Comparison of ENCODE assay signal across 20 cellular contexts in the genomic region with DNA sequence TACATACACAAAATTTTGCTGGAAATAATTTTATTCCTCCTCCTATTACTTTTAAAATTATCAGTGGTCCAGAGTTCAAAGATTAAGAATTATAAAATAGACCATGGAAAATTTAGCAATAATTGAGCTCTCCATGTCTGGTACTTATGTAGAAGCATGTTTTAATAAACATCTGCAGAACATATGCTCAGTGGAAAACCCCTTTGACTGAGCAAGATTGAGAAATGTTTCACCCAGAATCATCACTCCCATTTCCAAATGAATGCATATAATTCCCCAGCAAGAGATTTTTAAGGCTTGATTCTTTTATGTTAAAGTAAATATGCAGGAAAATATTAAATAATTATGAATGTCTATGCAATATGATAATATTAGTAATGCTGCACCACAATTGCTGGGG. TPM values are rescaled to one million over a fixed set of nuclear protein-coding genes. Genes with fewer than 3 reads are reported as not detected.
DNase-seq lines count a peak whose midpoint lies in the region; TF ChIP-seq lines count a peak whose summit lies in the region.
"Had no signal": no experiment of that assay in that cellular context is flagged by ENCODE, and none has a peak within 500 bp of the region (broad histone marks: within the 10 kb centered on the region; RNA-seq: fewer than 3 reads in every experiment).

No MANE protein-coding gene starts in this region.

- peaks cover 18% of the 10 kb centered on the region for H3K4me1 ChIP-seq in GM23248 (ENCODE audit: insufficient read depth)

- peaks cover 20% of the 10 kb centered on the region for H3F3A ChIP-seq in GM23248 (ENCODE audit: insufficient read depth)

- no peak overlapping the region for H3K4me2 ChIP-seq in GM23248 (ENCODE audit: unreplicated experiment)

- TF ChIP-seq CTCF in CD14-positive monocyte (IDR thresholded peaks at IDR 0.05) (no peak), HFFc6 (IDR thresholded peaks at IDR 0.05) (no peak)

- no peak overlapping the region for H3K27ac ChIP-seq in GM23248
- H3K27ac ChIP-seq: C4-2B had no signal

- H3K4me3 ChIP-seq in GM23248: no peak overlapping the region

- H3K36me3 ChIP-seq in GM23248 (ENCODE audit: low read depth): no peaks in the 10 kb centered on the region

- in situ Hi-C loops in GM23248 (cut with MboI): no loop called here

- no peaks in the 10 kb centered on the region for H3K9me2 ChIP-seq in GM23248 (ENCODE audit: insufficient read depth)

- peaks cover 61% of the 10 kb centered on the region for H3K4me1 Mint-ChIP-seq in CD14-positive monocyte
- H3K4me1 Mint-ChIP-seq in immature natural killer cell: peaks cover 3 to 9% of the 10 kb centered on the region in 2 donors
- H3K4me1 Mint-ChIP-seq in HFFc6 (ENCODE audit: low read depth): peaks cover 25% of the 10 kb centered on the region

- H3K27ac Mint-ChIP-seq in CD14-positive monocyte (peak overlapping the region in 6 of 7 donors; percentile 16 to 98 (median 96)), immature natural killer cell (no peak overlapping the region), HFFc6 (no peak overlapping the region)

- H3K27me3 ChIP-seq in GM23248 (replicated peaks; ENCODE audit: insufficient read depth): no peaks in the 10 kb centered on the region

- H2AFZ ChIP-seq in GM23248: no peak overlapping the region

- no peaks in the 10 kb centered on the region for H3K9me3 ChIP-seq in GM23248 (ENCODE audit: low read depth)

- no peak overlapping the region for H3K4me3 Mint-ChIP-seq in CD14-positive monocyte
- no peak overlapping the region for H3K4me3 Mint-ChIP-seq in immature natural killer cell
- no peak overlapping the region for H3K4me3 Mint-ChIP-seq in HFFc6
- H3K4me3 Mint-ChIP-seq: H9 had no signal

- H3K36me3 Mint-ChIP-seq in CD14-positive monocyte: no peaks in the 10 kb centered on the region
- no peaks in the 10 kb centered on the region for H3K36me3 Mint-ChIP-seq in immature natural killer cell
- H3K36me3 Mint-ChIP-seq in HFFc6 (ENCODE audit: low read depth): no peaks in the 10 kb centered on the region

- H4K20me1 ChIP-seq in GM23248 (ENCODE audit: insufficient read depth): no peaks in the 10 kb centered on the region

- H3K27me3 Mint-ChIP-seq in CD14-positive monocyte (ENCODE audit: low read depth in 3 of 3): no peaks in the 10 kb centered on the region
- H3K27me3 Mint-ChIP-seq in immature natural killer cell (ENCODE audit: low read depth in 3 of 3): peaks cover 2 to 3% (median 2%) of the 10 kb centered on the region in 3 donors
- H3K27me3 Mint-ChIP-seq in HFFc6 (ENCODE audit: insufficient read depth): peaks cover 2% of the 10 kb centered on the region; the same call in 1 of the 2 replicates

- DNase-seq in CD14-positive monocyte (ENCODE audit: low spot score): no peak
- peak; percentile 24 for DNase-seq in GM23248
- peak; percentile 34 for DNase-seq in RPMI7951 (ENCODE audit: low read depth)
- DNase-seq in fibroblast of peridontal ligament (ENCODE audit: extremely low read depth): peak; percentile 71
- no peak for DNase-seq in NCI-H2081 (lab: John Stamatoyannopoulos, UW)
- DNase-seq in NCI-H2029 (lab: John Stamatoyannopoulos, UW): no peak
- DNase-seq in immature natural killer cell: no peak
- DNase-seq in HFFc6: no peak
- DNase-seq: Calu3, H9, KG1, MM.1S, NCI-H1105 treated with DMSO at 0.1 percent for 48 hours, NCI-H187, NCI-H2171, NCI-H510A, SIG-M5, SW 1271 had no signal

- H3K79me2 ChIP-seq in GM23248 (ENCODE audit: insufficient read depth): no peaks in the 10 kb centered on the region

- peaks cover 0 to 3% (median 2%) of the 10 kb centered on the region in 7 donors for H3K9me3 Mint-ChIP-seq in CD14-positive monocyte
- H3K9me3 Mint-ChIP-seq in immature natural killer cell: no peaks in the 10 kb centered on the region
- H3K9me3 Mint-ChIP-seq in HFFc6: no peaks in the 10 kb centered on the region
- H3K9me3 Mint-ChIP-seq: H9 had no signal

- intact Hi-C loops in CD14-positive monocyte (cut with micrococcal nuclease): no loop called here

- no peak overlapping the region for H3K9ac ChIP-seq in GM23248

RNA-seq across cellular contexts. Expression of a gene that starts 45.8 kb away (rescaled TPM):
- polyA plus RNA-seq in CD14-positive monocyte (100 to 1,000 TPM in 1 of 2 donors, 10 to 100 TPM in 1; 89.0 to 104 TPM), GM23248 (2016; fragmentation: Nextera tagmentation; extraction: Ambion mirVana) (32.5 and 32.9 TPM in 2 replicates), immature natural killer cell (100 to 1,000 TPM; 235 to 402 (median 325) TPM)
- total RNA-seq in GM23248 (2014; rRNA removed; shearing (Covaris generic)): 32.6 and 41.5 TPM in 2 replicates
- total RNA-seq in RPMI7951 (2014; rRNA removed; shearing (Covaris generic)): 110 and 111 TPM in 2 replicates
- total RNA-seq in HFFc6 (2021; fragmentation: NEBNext Ultra II Directional; extraction: Animal tissue kit (Norgen Biotek cat#: 25700)): 10 to 100 TPM; 10.4 to 29.3 (median 22.4) TPM
- total RNA-seq: G401 had no signal

Comparison
In these comparisons a context has a peak if more than half of its experiments do, and no peak if none do; other contexts are left out.
1. DNase-seq: peak in GM23248 (single experiment), RPMI7951 (single experiment) and fibroblast of peridontal ligament (single experiment); none in CD14-positive monocyte (single experiment), NCI-H2081 (0 of 2), NCI-H2029 (single experiment), immature natural killer cell (0 of 3) and HFFc6 (single experiment).
2. H3K27ac Mint-ChIP-seq: peak in CD14-positive monocyte (6 of 7); none in immature natural killer cell (0 of 6) and HFFc6 (single experiment).